Comparison of ENCODE assay signal across 8 cellular contexts in genomic region chr5:96934291-96934694, GRCh38. TPM values are rescaled to one million over a fixed set of nuclear protein-coding genes. Genes with fewer than 3 reads are reported as not detected.
DNase-seq lines count a peak whose midpoint lies in the region; ATAC-seq and TF ChIP-seq lines count a peak whose summit lies in the region.

No MANE protein-coding gene starts in this region.

- H3K4me1 ChIP-seq in osteoblast (ENCODE audit: insufficient read depth, low read length), result peaks cover 27% of the 10 kb centered on the region

- H3K4me3 ChIP-seq in AG04449 (ENCODE audit: low read depth, low read length) (peak overlapping the region; percentile 80), epithelial cell of esophagus (ENCODE audit: low read length) (peak overlapping the region; percentile 82), osteoblast (ENCODE audit: insufficient read depth, low read length) (peak overlapping the region; percentile 91)

- no peaks in the 10 kb centered on the region for H3K9me3 ChIP-seq in osteoblast (ENCODE audit: low read depth, low read length)

- no peaks in the 10 kb centered on the region for H3K36me3 ChIP-seq in osteoblast (ENCODE audit: insufficient read depth, low read length)

- no peak for TF ChIP-seq CTCF in AG04449 (IDR thresholded peaks at IDR 0.05; ENCODE audit: insufficient read depth, low read length, missing control alignments)
- TF ChIP-seq CTCF in epithelial cell of esophagus (IDR thresholded peaks at IDR 0.05; ENCODE audit: insufficient read depth, low read depth, low read length, missing control alignments), result no peak
- TF ChIP-seq CTCF in osteoblast (IDR thresholded peaks at IDR 0.05; ENCODE audit: extremely low read depth, low read depth, low read length), result no peak

- H4K20me1 ChIP-seq in osteoblast (ENCODE audit: insufficient read depth, low read length), result peaks cover 17% of the 10 kb centered on the region

- H3K27ac ChIP-seq in osteoblast (ENCODE audit: low read depth, low read length), result peak overlapping the region; percentile 72

- peak overlapping the region; percentile 100 for H3K4me2 ChIP-seq in osteoblast (ENCODE audit: insufficient read depth, low read length)

- POLR2A ChIA-PET in AG04449 (lab: Yijun Ruan, JAX), result no interaction called here

- H3K79me2 ChIP-seq in osteoblast (ENCODE audit: insufficient read depth, low read length), result peaks cover 36% of the 10 kb centered on the region

- ATAC-seq in GM18907 (IDR thresholded peaks at IDR 0.05; ENCODE audit: unreplicated experiment) (peak; percentile 0), HG02884 (IDR thresholded peaks at IDR 0.05; ENCODE audit: unreplicated experiment) (no peak), GM21390 (IDR thresholded peaks at IDR 0.05; ENCODE audit: unreplicated experiment) (no peak)

- no peak for DNase-seq in AG04449 (ENCODE audit: low read depth, low spot score)
- peak; percentile 65 for DNase-seq in SHP77 treated with DMSO at 0.1 percent for 48 hours (lab: John Stamatoyannopoulos, UW)
- no peak for DNase-seq in epithelial cell of esophagus (ENCODE audit: low read depth)
- no peak for DNase-seq in osteoblast (ENCODE audit: insufficient read length, low spot score, missing footprints)
- no peak for DNase-seq in stimulated activated CD4-positive, alpha-beta T cell treated with anti-CD3 and anti-CD28 coated beads, Interleukin-4, amount 100 ng/mL, for 24 hours

- CTCF ChIA-PET in AG04449 (lab: Yijun Ruan, JAX), result interaction anchor here (1.2 to 1.3 kb wide), 4 partner anchors 10 to 320 kb away, joined by 3 to 7 read pairs (median 4); no protein-coding TSS in a partner anchor

- no peaks in the 10 kb centered on the region for H3K27me3 ChIP-seq in osteoblast (ENCODE audit: insufficient read depth, low read length)

- peak overlapping the region; percentile 81 for H2AFZ ChIP-seq in osteoblast (ENCODE audit: low read length)

RNA-seq across cellular contexts. Expression of gene LNPEP, which starts 1.6 kb away (rescaled TPM):
- total RNA-seq in osteoblast, result 44.9 and 53.6 TPM in 2 replicates

RNA-seq across cellular contexts. Expression of gene ERAP2, which starts 58.0 kb away (rescaled TPM):
- total RNA-seq in osteoblast, result 5.6 and 84.7 TPM in 2 replicates
